ENCODE assay signal across 8 cellular contexts in genomic region chr12:102769323-102769916, GRCh38.
DNase-seq lines count a peak whose midpoint lies in the region; ATAC-seq and TF ChIP-seq lines count a peak whose summit lies in the region.

No MANE protein-coding gene starts in this region.

- TF ChIP-seq CTCF in omental fat pad (IDR thresholded peaks at IDR 0.05), result no peak

- H3K36me3 Mint-ChIP-seq in activated CD4-positive, alpha-beta T cell treated with anti-CD3 and anti-CD28 coated beads, Interleukin-2, amount 10 ng/mL, durations not matched to agents 24 days and 14 days (ENCODE audit: low read depth), result no peaks in the 10 kb centered on the region

- no peak overlapping the region for H3K27ac Mint-ChIP-seq in activated CD4-positive, alpha-beta T cell treated with anti-CD3 and anti-CD28 coated beads, Interleukin-2, amount 10 ng/mL, durations not matched to agents 24 days and 14 days

- H3K4me1 Mint-ChIP-seq in activated CD4-positive, alpha-beta T cell treated with anti-CD3 and anti-CD28 coated beads, Interleukin-2, amount 10 ng/mL, durations not matched to agents 24 days and 14 days, result no peaks in the 10 kb centered on the region

- intact Hi-C loops in activated CD4-positive, alpha-beta T cell treated with anti-CD3 and anti-CD28 coated beads, Interleukin-2, amount 10 ng/mL, durations not matched to agents 24 days and 14 days (cut with micrococcal nuclease), result loop anchor here (1.0 to 5.0 kb wide), 2 partner anchors 672 to 830 kb away; no protein-coding TSS in a partner anchor

- ATAC-seq in HG02678 (IDR thresholded peaks at IDR 0.05; ENCODE audit: unreplicated experiment) (peak; percentile 66), omental fat pad (ENCODE audit: low FRiP score) (peak; percentile 82)

- H3K27me3 Mint-ChIP-seq in activated CD4-positive, alpha-beta T cell treated with anti-CD3 and anti-CD28 coated beads, Interleukin-2, amount 10 ng/mL, durations not matched to agents 24 days and 14 days, result peaks cover 12% of the 10 kb centered on the region

- DNase-seq in activated CD4-positive, alpha-beta T cell treated with anti-CD3 and anti-CD28 coated beads, Interleukin-2, amount 10 ng/mL, durations not matched to agents 24 days and 14 days, result peak; percentile 81
- DNase-seq in activated CD4-positive, alpha-beta T cell treated with anti-CD3 and anti-CD28 coated beads for 1 hour, result no peak
- DNase-seq in NCI-H2227 (lab: John Stamatoyannopoulos, UW; ENCODE audit: unreplicated experiment) (peak; percentile 67), fibroblast of the conjunctiva (ENCODE audit: low read depth) (peak; percentile 28), omental fat pad (ENCODE audit: low spot score) (no peak)
- DNase-seq in activated CD8-positive, alpha-beta memory T cell treated with anti-CD3 and anti-CD28 coated beads for 24 hours, result peak; percentile 64
- DNase-seq in activated effector memory CD4-positive, alpha-beta T cell treated with Interleukin-2 at 50 U/mL for 16 hours, result no peak

- no peak overlapping the region for H3K4me3 Mint-ChIP-seq in activated CD4-positive, alpha-beta T cell treated with anti-CD3 and anti-CD28 coated beads, Interleukin-2, amount 10 ng/mL, durations not matched to agents 24 days and 14 days

- no peaks in the 10 kb centered on the region for H3K9me3 Mint-ChIP-seq in activated CD4-positive, alpha-beta T cell treated with anti-CD3 and anti-CD28 coated beads, Interleukin-2, amount 10 ng/mL, durations not matched to agents 24 days and 14 days

Comparison
In these comparisons a context has a peak if more than half of its experiments do, and no peak if none do; other contexts are left out.
1. DNase-seq: peak in activated CD4-positive, alpha-beta T cell treated with anti-CD3 and anti-CD28 coated beads, Interleukin-2, amount 10 ng/mL, durations not matched to agents 24 days and 14 days (single experiment), NCI-H2227 (single experiment), activated CD8-positive, alpha-beta memory T cell treated with anti-CD3 and anti-CD28 coated beads for 24 hours (single experiment) and fibroblast of the conjunctiva (single experiment); none in activated CD4-positive, alpha-beta T cell treated with anti-CD3 and anti-CD28 coated beads for 1 hour (single experiment), omental fat pad (single experiment) and activated effector memory CD4-positive, alpha-beta T cell treated with Interleukin-2 at 50 U/mL for 16 hours (single experiment).